ENCODE assay signal across 17 cellular contexts in genomic region chr11:34651551-34651950, GRCh38. TPM values are rescaled to one million over a fixed set of nuclear protein-coding genes. Genes with fewer than 3 reads are reported as not detected.
DNase-seq lines count a peak whose midpoint lies in the region; ATAC-seq and TF ChIP-seq lines count a peak whose summit lies in the region.
"Had no signal": no experiment of that assay in that cellular context is flagged by ENCODE, and none has a peak within 500 bp of the region (broad histone marks: within the 10 kb centered on the region; RNA-seq: fewer than 3 reads in every experiment).

No MANE protein-coding gene starts in this region.

- H3K4me1 ChIP-seq in PC-9 (replicated peaks; ENCODE audit: insufficient read depth), result peaks cover 77% of the 10 kb centered on the region
- peaks cover 33% of the 10 kb centered on the region for H3K4me1 ChIP-seq in prostate gland (replicated peaks)

- no peaks in the 10 kb centered on the region for H3K9me3 Mint-ChIP-seq in activated CD8-positive, alpha-beta memory T cell treated with anti-CD3 and anti-CD28 coated beads, Interleukin-2, amount 10 ng/mL, durations not matched to agents 7 days and 5 days (ENCODE audit: low read depth)
- no peaks in the 10 kb centered on the region for H3K9me3 Mint-ChIP-seq in endothelial cell (ENCODE audit: unreplicated experiment)
- H3K9me3 Mint-ChIP-seq: activated CD4-positive, alpha-beta T cell treated with anti-CD3 and anti-CD28 coated beads, Interleukin-2, amount 10 ng/mL, durations not matched to agents 7 days and 5 days; activated T-cell treated with anti-CD3 and anti-CD28 coated beads, Interleukin-2, amount 50 U/mL, for 4 hours had no signal

- peaks cover 60% of the 10 kb centered on the region for H3K79me2 ChIP-seq in PC-9 (ENCODE audit: low read depth)

- TF ChIP-seq CTCF in PC-9 (conservative IDR thresholded peaks at IDR 0.05), result no peak
- no peak for TF ChIP-seq CTCF in endothelial cell (IDR thresholded peaks at IDR 0.05; ENCODE audit: unreplicated experiment)
- no peak for TF ChIP-seq CTCF in prostate gland (IDR thresholded peaks at IDR 0.05)

- H3K4me1 Mint-ChIP-seq in activated CD8-positive, alpha-beta memory T cell treated with anti-CD3 and anti-CD28 coated beads, Interleukin-2, amount 10 ng/mL, durations not matched to agents 7 days and 5 days, result peaks cover 23% of the 10 kb centered on the region
- H3K4me1 Mint-ChIP-seq in endothelial cell (ENCODE audit: unreplicated experiment), result peaks cover 8% of the 10 kb centered on the region

- no peak overlapping the region for H3K4me3 ChIP-seq in PC-9
- no peak overlapping the region for H3K4me3 ChIP-seq in prostate gland
- H3K4me3 ChIP-seq: lower lobe of right lung had no signal

- no peaks in the 10 kb centered on the region for H3K9me2 ChIP-seq in PC-9 (ENCODE audit: insufficient read depth)

- intact Hi-C loops in PC-9 (cut with micrococcal nuclease; ENCODE audit: unreplicated experiment) (loop anchor here (5.0 kb wide), 1 partner anchor 741 kb away; no protein-coding TSS in a partner anchor), prostate gland (cut with DNase I) (no loop called here)

- no peaks in the 10 kb centered on the region for H3K27me3 ChIP-seq in PC-9 (ENCODE audit: insufficient read depth, low read depth)
- no peaks in the 10 kb centered on the region for H3K27me3 ChIP-seq in prostate gland (replicated peaks; ENCODE audit: insufficient read depth)

- POLR2A ChIA-PET in PC-9 (lab: Charles Lee; ENCODE audit: unreplicated experiment), result interaction anchor here (0.6 kb wide), 1 partner anchor 31 kb away, joined by 5 read pairs; the partner anchor contains the start of gene EHF

- H3K27ac ChIP-seq in PC-9 (peak overlapping the region; percentile 95), prostate gland (peak overlapping the region; percentile 81 to 90)
- H3K27ac ChIP-seq: lower lobe of right lung, neutrophil had no signal

- 62% methylated on average over 3 of the region's 3 CpGs for WGBS in prostate gland

- H3K9me3 ChIP-seq in PC-9 (ENCODE audit: insufficient read depth, low read depth) (no peaks in the 10 kb centered on the region), prostate gland (no peaks in the 10 kb centered on the region)
- H3K9me3 ChIP-seq: lower lobe of right lung, neutrophil had no signal

- DNase-seq in activated CD8-positive, alpha-beta memory T cell treated with anti-CD3 and anti-CD28 coated beads for 24 hours, result peak; percentile 46
- no peak for DNase-seq in activated CD8-positive, alpha-beta memory T cell treated with anti-CD3 and anti-CD28 coated beads, Interleukin-2, amount 10 ng/mL, durations not matched to agents 7 days and 5 days
- no peak for DNase-seq in PC-9
- DNase-seq in endothelial cell (ENCODE audit: low spot score), result no peak
- no peak for DNase-seq in prostate gland (ENCODE audit: low spot score)
- DNase-seq in AG08396 (ENCODE audit: low spot score), result no peak
- DNase-seq: activated CD4-positive, alpha-beta T cell treated with anti-CD3 and anti-CD28 coated beads, Interleukin-2, amount 10 ng/mL, durations not matched to agents 7 days and 5 days; activated T-cell treated with anti-CD3 and anti-CD28 coated beads, Interleukin-2, amount 50 U/mL, for 4 hours; lower lobe of right lung; NCI-H510A; stimulated activated naive CD4-positive, alpha-beta T cell treated with Interleukin-2 at 50 U/mL for 16 hours had no signal

- no peak overlapping the region for H3K27ac Mint-ChIP-seq in activated CD8-positive, alpha-beta memory T cell treated with anti-CD3 and anti-CD28 coated beads, Interleukin-2, amount 10 ng/mL, durations not matched to agents 7 days and 5 days
- H3K27ac Mint-ChIP-seq in endothelial cell (ENCODE audit: unreplicated experiment), result peak overlapping the region; percentile 32
- H3K27ac Mint-ChIP-seq: activated CD4-positive, alpha-beta T cell treated with anti-CD3 and anti-CD28 coated beads, Interleukin-2, amount 10 ng/mL, durations not matched to agents 7 days and 5 days had no signal

- CTCF ChIA-PET in activated CD8-positive, alpha-beta memory T cell treated with anti-CD3 and anti-CD28 coated beads, Interleukin-2, amount 10 ng/mL, durations not matched to agents 7 days and 5 days (lab: Charles Lee), result no interaction called here
- CTCF ChIA-PET in PC-9 (lab: Charles Lee), result no interaction called here

- H3K36me3 Mint-ChIP-seq in activated CD8-positive, alpha-beta memory T cell treated with anti-CD3 and anti-CD28 coated beads, Interleukin-2, amount 10 ng/mL, durations not matched to agents 7 days and 5 days, result peaks cover 2% of the 10 kb centered on the region
- no peaks in the 10 kb centered on the region for H3K36me3 Mint-ChIP-seq in endothelial cell (ENCODE audit: low read depth, unreplicated experiment)

- H3K36me3 ChIP-seq in PC-9 (ENCODE audit: low read depth) (peaks cover 73% of the 10 kb centered on the region), prostate gland (peaks cover 0 to 2% of the 10 kb centered on the region in 2 donors)
- H3K36me3 ChIP-seq: neutrophil had no signal

- H3K4me2 ChIP-seq in PC-9, result peak overlapping the region; percentile 73

- no TSS peak for BruUV-seq in PC-9 (replicated peaks; lab: Mats Ljungman, UMichigan)

- no peak overlapping the region for H2AFZ ChIP-seq in PC-9

- no peak for ATAC-seq in activated CD8-positive, alpha-beta memory T cell treated with anti-CD3 and anti-CD28 coated beads, Interleukin-2, amount 10 ng/mL, durations not matched to agents 7 days and 5 days
- no peak for ATAC-seq in GM21381 (IDR thresholded peaks at IDR 0.05; ENCODE audit: unreplicated experiment)
- ATAC-seq in HG02884 (IDR thresholded peaks at IDR 0.05; ENCODE audit: unreplicated experiment), result no peak
- ATAC-seq: activated T-cell treated with anti-CD3 and anti-CD28 coated beads, Interleukin-2, amount 50 U/mL, for 4 hours; HCT116; lower lobe of right lung had no signal

- H3K4me3 Mint-ChIP-seq in activated CD8-positive, alpha-beta memory T cell treated with anti-CD3 and anti-CD28 coated beads, Interleukin-2, amount 10 ng/mL, durations not matched to agents 7 days and 5 days, result no peak overlapping the region
- no peak overlapping the region for H3K4me3 Mint-ChIP-seq in endothelial cell (ENCODE audit: unreplicated experiment)
- H3K4me3 Mint-ChIP-seq: activated CD4-positive, alpha-beta T cell treated with anti-CD3 and anti-CD28 coated beads, Interleukin-2, amount 10 ng/mL, durations not matched to agents 7 days and 5 days; activated T-cell treated with anti-CD3 and anti-CD28 coated beads, Interleukin-2, amount 50 U/mL, for 4 hours had no signal

- H3K27me3 Mint-ChIP-seq in activated CD8-positive, alpha-beta memory T cell treated with anti-CD3 and anti-CD28 coated beads, Interleukin-2, amount 10 ng/mL, durations not matched to agents 7 days and 5 days, result peaks cover 75% of the 10 kb centered on the region
- H3K27me3 Mint-ChIP-seq in endothelial cell (ENCODE audit: unreplicated experiment), result peaks cover 2% of the 10 kb centered on the region

- no peak for TF ChIP-seq POLR2A in prostate gland (IDR thresholded peaks at IDR 0.05)

- peaks cover 81% of the 10 kb centered on the region for H3F3A ChIP-seq in PC-9 (ENCODE audit: insufficient read depth, low read depth)

- H4K20me1 ChIP-seq in PC-9 (ENCODE audit: insufficient read depth), result no peaks in the 10 kb centered on the region

RNA-seq across cellular contexts. Expression of gene EHF, which starts 30.7 kb away (rescaled TPM):
- total RNA-seq in activated CD8-positive, alpha-beta memory T cell treated with anti-CD3 and anti-CD28 coated beads, Interleukin-2, amount 10 ng/mL, durations not matched to agents 7 days and 5 days, result under 1 TPM; 0.07 to 0.44 TPM
- total RNA-seq in PC-9 (2021), result 85.7 and 118 TPM in 2 replicates
- not detected for total RNA-seq in endothelial cell (ENCODE audit: unreplicated experiment)
- total RNA-seq in prostate gland, result 100 to 1,000 TPM; 164 to 332 TPM
- total RNA-seq: dermis microvascular lymphatic vessel endothelial cell; T-helper 2 cell treated with Interferon-gamma antibody and Interleukin-4, amounts not matched to agents 100 ng/mL and 5 ng/mL, for 36 hours had no signal

Comparison
In these comparisons a context has a peak if more than half of its experiments do, and no peak if none do; other contexts are left out.
1. RNA of gene EHF, which starts 30.7 kb away (total RNA-seq): 164 to 332 TPM in prostate gland and 85.7 to 118 TPM in PC-9; 0.07 to 0.44 TPM in activated CD8-positive, alpha-beta memory T cell treated with anti-CD3 and anti-CD28 coated beads, Interleukin-2, amount 10 ng/mL, durations not matched to agents 7 days and 5 days and not detected in endothelial cell (single experiment); every median in the first group is over 10 times any median in the second.